In the genomic region with DNA sequence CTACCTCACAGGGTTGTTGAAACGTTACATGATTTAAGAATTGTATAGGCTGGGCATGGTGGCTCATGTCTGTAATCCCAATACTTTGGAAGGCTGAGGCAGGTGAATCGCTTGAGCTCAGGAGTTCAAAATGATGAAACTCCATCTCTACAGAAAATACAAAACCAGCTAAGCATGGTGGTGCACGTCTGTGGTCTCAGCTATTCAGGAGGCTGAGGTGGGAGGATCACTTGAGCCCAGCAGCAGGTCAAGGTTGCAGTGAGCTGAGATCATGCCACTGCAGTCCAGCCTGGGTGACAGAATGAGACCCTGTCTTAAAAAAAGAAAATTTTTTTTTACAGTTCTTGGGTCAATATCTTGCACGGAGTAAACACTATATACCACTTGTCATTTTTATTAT, we compare ENCODE assay signal across 1 cellular context.
TF ChIP-seq lines count a peak whose summit lies in the region.

No MANE protein-coding gene starts in this region.

TF ChIP-seq in HCT116, 20 proteins besides CTCF, POLR2A, EP300 and RAD21 (continued from another document):
- TF ChIP-seq, protein P1, sequence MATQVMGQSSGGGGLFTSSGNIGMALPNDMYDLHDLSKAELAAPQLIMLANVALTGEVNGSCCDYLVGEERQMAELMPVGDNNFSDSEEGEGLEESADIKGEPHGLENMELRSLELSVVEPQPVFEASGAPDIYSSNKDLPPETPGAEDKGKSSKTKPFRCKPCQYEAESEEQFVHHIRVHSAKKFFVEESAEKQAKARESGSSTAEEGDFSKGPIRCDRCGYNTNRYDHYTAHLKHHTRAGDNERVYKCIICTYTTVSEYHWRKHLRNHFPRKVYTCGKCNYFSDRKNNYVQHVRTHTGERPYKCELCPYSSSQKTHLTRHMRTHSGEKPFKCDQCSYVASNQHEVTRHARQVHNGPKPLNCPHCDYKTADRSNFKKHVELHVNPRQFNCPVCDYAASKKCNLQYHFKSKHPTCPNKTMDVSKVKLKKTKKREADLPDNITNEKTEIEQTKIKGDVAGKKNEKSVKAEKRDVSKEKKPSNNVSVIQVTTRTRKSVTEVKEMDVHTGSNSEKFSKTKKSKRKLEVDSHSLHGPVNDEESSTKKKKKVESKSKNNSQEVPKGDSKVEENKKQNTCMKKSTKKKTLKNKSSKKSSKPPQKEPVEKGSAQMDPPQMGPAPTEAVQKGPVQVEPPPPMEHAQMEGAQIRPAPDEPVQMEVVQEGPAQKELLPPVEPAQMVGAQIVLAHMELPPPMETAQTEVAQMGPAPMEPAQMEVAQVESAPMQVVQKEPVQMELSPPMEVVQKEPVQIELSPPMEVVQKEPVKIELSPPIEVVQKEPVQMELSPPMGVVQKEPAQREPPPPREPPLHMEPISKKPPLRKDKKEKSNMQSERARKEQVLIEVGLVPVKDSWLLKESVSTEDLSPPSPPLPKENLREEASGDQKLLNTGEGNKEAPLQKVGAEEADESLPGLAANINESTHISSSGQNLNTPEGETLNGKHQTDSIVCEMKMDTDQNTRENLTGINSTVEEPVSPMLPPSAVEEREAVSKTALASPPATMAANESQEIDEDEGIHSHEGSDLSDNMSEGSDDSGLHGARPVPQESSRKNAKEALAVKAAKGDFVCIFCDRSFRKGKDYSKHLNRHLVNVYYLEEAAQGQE (IDR thresholded peaks at IDR 0.05; ENCODE audit: low read depth), result no peak
- TF ChIP-seq POLR2AphosphoS5 (IDR thresholded peaks at IDR 0.05; ENCODE audit: low read depth, low read length) (no peak), ELF1 (IDR thresholded peaks at IDR 0.05; ENCODE audit: borderline replicate concordance, low read depth) (no peak), EGR1 (IDR thresholded peaks at IDR 0.05; ENCODE audit: low read depth) (no peak)
TF ChIP-seq in HCT116: peak in this region for 0.
